In the genomic region with DNA sequence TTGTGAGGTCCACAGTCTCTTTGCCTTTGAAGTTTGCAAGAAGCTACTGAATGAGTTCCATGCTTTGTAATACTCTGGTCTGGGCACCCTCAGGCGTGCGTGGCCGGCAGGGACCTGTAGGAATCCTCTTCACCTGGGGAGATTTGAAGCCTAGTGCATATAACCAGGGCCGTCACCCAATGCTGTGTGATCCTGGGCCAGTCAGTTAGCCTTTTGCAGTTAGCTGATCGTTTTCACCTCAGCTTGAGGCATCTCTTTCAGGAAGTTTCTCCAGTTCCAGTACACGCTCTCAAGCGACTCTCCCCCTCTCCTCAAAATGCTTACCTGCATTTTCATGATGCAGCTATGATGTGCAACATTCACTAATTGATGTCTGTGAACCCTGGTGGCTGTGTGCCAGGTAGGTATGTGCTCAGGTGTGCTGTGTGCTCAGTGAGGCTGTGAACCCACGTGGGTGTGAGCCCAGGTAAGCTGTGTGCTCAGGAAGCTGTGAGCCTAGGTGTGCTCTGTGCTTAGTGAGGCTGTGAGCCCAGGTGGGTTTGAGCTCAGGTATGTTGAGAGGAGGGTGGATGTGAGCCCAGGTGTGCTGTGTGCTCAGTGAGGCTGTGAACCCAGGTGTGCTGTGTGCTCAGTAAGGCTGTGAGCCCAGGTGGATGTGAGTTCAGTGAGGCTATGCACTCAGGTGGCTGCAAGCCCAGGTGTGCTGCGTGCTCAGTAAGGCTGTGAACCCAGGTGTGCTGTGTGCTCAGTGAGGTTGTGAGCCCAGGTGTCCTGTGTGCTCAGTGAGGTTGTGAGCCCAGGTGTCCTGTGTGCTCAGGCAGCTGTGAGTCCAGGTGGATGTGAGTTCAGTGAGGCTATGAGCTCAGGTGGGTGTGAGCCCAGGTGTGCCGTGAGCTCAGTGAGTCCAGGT, we compare ENCODE assay signal across 1 cellular context.
TF ChIP-seq lines count a peak whose summit lies in the region.

No MANE protein-coding gene starts in this region.

TF ChIP-seq in GM23338, 12 proteins besides CTCF, POLR2A, EP300 and RAD21 (continued from another document):
- no peak for TF ChIP-seq ETS1 (IDR thresholded peaks at IDR 0.05)
- TF ChIP-seq STAT1 (IDR thresholded peaks at IDR 0.05; ENCODE audit: unreplicated experiment): no peak
- no peak for TF ChIP-seq NANOG (IDR thresholded peaks at IDR 0.05; ENCODE audit: borderline replicate concordance)
- no peak for TF ChIP-seq ZNF331 (CRISPR knock-in tag; IDR thresholded peaks at IDR 0.05; ENCODE audit: low read depth)
- TF ChIP-seq ZNF114 (CRISPR knock-in tag; IDR thresholded peaks at IDR 0.05): no peak
- no peak for TF ChIP-seq CREB1 (CRISPR knock-in tag; IDR thresholded peaks at IDR 0.05; ENCODE audit: low read depth)
- TF ChIP-seq REST (IDR thresholded peaks at IDR 0.05; ENCODE audit: unreplicated experiment): no peak
- no peak for TF ChIP-seq POLR2AphosphoS5 (IDR thresholded peaks at IDR 0.05; ENCODE audit: low read depth)
